ENCODE assay signal across 9 cellular contexts in the genomic region with DNA sequence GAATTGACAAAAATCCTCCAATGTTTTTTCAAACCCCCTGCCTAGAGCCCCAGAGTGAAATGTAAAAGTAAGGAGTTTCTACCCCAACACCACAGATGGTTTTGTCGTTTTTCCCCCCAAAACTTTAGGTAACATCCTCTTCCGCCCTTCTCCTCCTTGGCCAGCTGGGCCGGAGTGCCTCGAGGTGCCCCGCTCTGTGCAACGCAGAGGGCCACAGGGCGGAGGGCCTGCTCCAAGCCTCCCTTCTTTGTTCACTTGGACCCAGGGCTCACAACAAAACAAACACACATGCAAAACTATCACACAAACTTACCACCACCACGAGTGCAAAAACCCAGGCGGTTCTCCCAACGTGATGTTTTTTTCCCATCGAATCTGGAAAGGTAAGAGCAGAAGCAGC. TPM values are rescaled to one million over a fixed set of nuclear protein-coding genes. Genes with fewer than 3 reads are reported as not detected.
A peak's percentile ranks its signal among the peaks of the same experiment; 100 is the strongest.
DNase-seq lines count a peak whose midpoint lies in the region; ATAC-seq and TF ChIP-seq lines count a peak whose summit lies in the region.
"Had no signal": no experiment of that assay in that cellular context is flagged by ENCODE, and none has a peak within 500 bp of the region (broad histone marks: within the 10 kb centered on the region; RNA-seq: fewer than 3 reads in every experiment).

No MANE protein-coding gene starts in this region.

- TF ChIP-seq RAD21 in SK-N-SH (IDR thresholded peaks at IDR 0.05; ENCODE audit: low read length), result no peak

- POLR2A ChIA-PET in SK-N-SH (lab: Yijun Ruan, JAX), result interaction anchor here (1.2 to 1.3 kb wide), 2 partner anchors 10 to 78 kb away, joined by 3 to 4 read pairs; no protein-coding TSS in a partner anchor

- no peak for DNase-seq in SK-N-SH
- DNase-seq in activated naive CD4-positive, alpha-beta T cell treated with anti-CD3 and anti-CD28 coated beads, Interleukin-2, amount 50 U/mL, for 72 hours (ENCODE audit: low spot score in 2 of 2), result no peak
- DNase-seq in stimulated activated naive CD8-positive, alpha-beta T cell treated with anti-CD3 and anti-CD28 coated beads, Interleukin-15, amount 100 ng/mL, for 72 hours, result no peak
- DNase-seq in omental fat pad (ENCODE audit: low spot score), result no peak
- no peak for DNase-seq in kidney glomerular epithelial cell (lab: John Stamatoyannopoulos, UW)
- DNase-seq: 8988T had no signal

- no peaks in the 10 kb centered on the region for H3K9me2 ChIP-seq in SK-N-SH

- H3K36me3 Mint-ChIP-seq in activated naive CD4-positive, alpha-beta T cell treated with anti-CD3 and anti-CD28 coated beads, Interleukin-2, amount 50 U/mL, for 72 hours, result peaks cover 38 to 54% of the 10 kb centered on the region in 2 donors

- H3K4me1 Mint-ChIP-seq in stimulated activated naive CD8-positive, alpha-beta T cell treated with anti-CD3 and anti-CD28 coated beads, Interleukin-15, amount 100 ng/mL, for 72 hours, result peaks cover 81% of the 10 kb centered on the region

- no peaks in the 10 kb centered on the region for H3K27me3 Mint-ChIP-seq in stimulated activated naive CD8-positive, alpha-beta T cell treated with anti-CD3 and anti-CD28 coated beads, Interleukin-15, amount 100 ng/mL, for 72 hours

- peak overlapping the region; percentile 85 to 87 for H3K4me3 Mint-ChIP-seq in stimulated activated naive CD8-positive, alpha-beta T cell treated with anti-CD3 and anti-CD28 coated beads, Interleukin-15, amount 100 ng/mL, for 72 hours

- peaks cover 32% of the 10 kb centered on the region for H3K79me2 ChIP-seq in SK-N-SH (ENCODE audit: insufficient read depth)

- H3K4me3 ChIP-seq in SK-N-SH (ENCODE audit: low read depth in 2 of 2, low read length in 1 of 2) (peak overlapping the region; percentile 72 to 84; a peak in 3 of 4 replicates), iPS-20b (ENCODE audit: low read length) (peak overlapping the region; percentile 85)

- H3K27me3 ChIP-seq in SK-N-SH (ENCODE audit: insufficient read depth), result no peaks in the 10 kb centered on the region
- no peaks in the 10 kb centered on the region for H3K27me3 ChIP-seq in iPS-20b (ENCODE audit: insufficient read depth, low read length)

- peak overlapping the region; percentile 21; the same call in 1 of the 2 replicates for H2AFZ ChIP-seq in SK-N-SH (ENCODE audit: low read depth)

- 68% methylated on average over 11 of the region's 11 CpGs for WGBS in SK-N-SH (ENCODE audit: low lambda C conversion rate)

- H3K9me3 ChIP-seq in SK-N-SH (no peaks in the 10 kb centered on the region), iPS-20b (ENCODE audit: insufficient read depth, low read depth, low read length) (no peaks in the 10 kb centered on the region)

- H3K36me3 ChIP-seq in SK-N-SH (replicated peaks in 1 of 2; ENCODE audit: control insufficient read depth in 1 of 2, insufficient read depth in 2 of 2, low read length in 1 of 2) (peaks cover 24 to 36% of the 10 kb centered on the region in 2 experiments), iPS-20b (ENCODE audit: insufficient read depth, low read depth, low read length) (peaks cover 46% of the 10 kb centered on the region)

- TF ChIP-seq CTCF in SK-N-SH (IDR thresholded peaks at IDR 0.05) (no peak), omental fat pad (IDR thresholded peaks at IDR 0.05) (no peak)

- no peak for TF ChIP-seq EP300 in SK-N-SH (IDR thresholded peaks at IDR 0.05; ENCODE audit: borderline replicate concordance in 1 of 2, low read depth in 1 of 2, low read length in 1 of 2)

- H3K4me2 ChIP-seq in SK-N-SH, result peak overlapping the region; percentile 98

- H3K27ac Mint-ChIP-seq in activated naive CD4-positive, alpha-beta T cell treated with anti-CD3 and anti-CD28 coated beads, Interleukin-2, amount 50 U/mL, for 72 hours, result peak overlapping the region; percentile 2 to 68
- H3K27ac Mint-ChIP-seq in stimulated activated naive CD8-positive, alpha-beta T cell treated with anti-CD3 and anti-CD28 coated beads, Interleukin-15, amount 100 ng/mL, for 72 hours, result peak overlapping the region; percentile 77 to 79

- ATAC-seq in SK-N-SH treated with all-trans-retinoic acid at 6 μM for 48 hours, result no peak
- ATAC-seq in activated naive CD4-positive, alpha-beta T cell treated with anti-CD3 and anti-CD28 coated beads, Interleukin-2, amount 50 U/mL, for 72 hours, result no peak
- ATAC-seq in stimulated activated naive CD8-positive, alpha-beta T cell treated with anti-CD3 and anti-CD28 coated beads, Interleukin-15, amount 100 ng/mL, for 72 hours, result no peak
- ATAC-seq in HG02885 (IDR thresholded peaks at IDR 0.05; ENCODE audit: poor library complexity, unreplicated experiment), result no peak
- ATAC-seq in omental fat pad (ENCODE audit: low FRiP score), result no peak

- peaks cover 20 to 41% of the 10 kb centered on the region in 2 experiments for H3K4me1 ChIP-seq in SK-N-SH (ENCODE audit: control insufficient read depth in 1 of 2, insufficient read depth in 2 of 2, low read depth in 1 of 2, low read length in 1 of 2)
- peaks cover 35% of the 10 kb centered on the region for H3K4me1 ChIP-seq in iPS-20b (ENCODE audit: insufficient read depth, low read length)

- peaks cover 22% of the 10 kb centered on the region for H3F3A ChIP-seq in SK-N-SH (replicated peaks; ENCODE audit: insufficient read depth)

- CTCF ChIA-PET in SK-N-SH (lab: Yijun Ruan, JAX), result interaction anchor here (0.6 to 2.5 kb wide), 14 partner anchors 8 to 283 kb away, joined by 3 to 12 read pairs (median 4); a partner anchor contains a TSS

- H3K9ac ChIP-seq in SK-N-SH, result peak overlapping the region; percentile 64; the same call in 1 of the 2 replicates
- H3K9ac ChIP-seq in iPS-20b (ENCODE audit: low read depth, low read length), result peak overlapping the region; percentile 85; the same call in 1 of the 2 replicates

- H3K9me3 Mint-ChIP-seq in activated naive CD4-positive, alpha-beta T cell treated with anti-CD3 and anti-CD28 coated beads, Interleukin-2, amount 50 U/mL, for 72 hours, result no peaks in the 10 kb centered on the region
- peaks cover 0 to 7% of the 10 kb centered on the region in 2 donors for H3K9me3 Mint-ChIP-seq in stimulated activated naive CD8-positive, alpha-beta T cell treated with anti-CD3 and anti-CD28 coated beads, Interleukin-15, amount 100 ng/mL, for 72 hours

- peaks cover 5% of the 10 kb centered on the region; the same call in 1 of the 2 replicates for H4K20me1 ChIP-seq in SK-N-SH (ENCODE audit: insufficient read depth)

- H3K27ac ChIP-seq in SK-N-SH (ENCODE audit: low read depth in 2 of 2, low read length in 1 of 2), result peak overlapping the region; percentile 36 to 39; a peak in 3 of 4 replicates
- no peak overlapping the region for H3K27ac ChIP-seq in iPS-20b (ENCODE audit: low read length)

TF ChIP-seq in SK-N-SH, 30 proteins besides CTCF, POLR2A, EP300 and RAD21 (continues in another document):
- TF ChIP-seq MEF2A (IDR thresholded peaks at IDR 0.05; ENCODE audit: borderline replicate concordance, low read depth), result no peak
- no peak for TF ChIP-seq SIN3A (IDR thresholded peaks at IDR 0.05; ENCODE audit: borderline replicate concordance, low read depth, low read length)
- no peak for TF ChIP-seq POLR2AphosphoS5 (IDR thresholded peaks at IDR 0.05; ENCODE audit: low read depth, low read length)
- TF ChIP-seq, protein P1, sequence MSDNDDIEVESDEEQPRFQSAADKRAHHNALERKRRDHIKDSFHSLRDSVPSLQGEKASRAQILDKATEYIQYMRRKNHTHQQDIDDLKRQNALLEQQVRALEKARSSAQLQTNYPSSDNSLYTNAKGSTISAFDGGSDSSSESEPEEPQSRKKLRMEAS (IDR thresholded peaks at IDR 0.05; ENCODE audit: low read depth), result no peak
- TF ChIP-seq FOXJ3 (CRISPR knock-in tag; IDR thresholded peaks at IDR 0.05), result no peak

TF ChIP-seq in SK-N-SH treated with all-trans-retinoic acid at 6 μM for 48 hours, 23 proteins besides CTCF, POLR2A, EP300 and RAD21 (continues in another document):
- no peak for TF ChIP-seq ZNF8 (CRISPR knock-in tag; IDR thresholded peaks at IDR 0.05)
- no peak for TF ChIP-seq TCF4 (CRISPR knock-in tag; IDR thresholded peaks at IDR 0.05; ENCODE audit: borderline replicate concordance)
- TF ChIP-seq ZNF565 (CRISPR knock-in tag; conservative IDR thresholded peaks at IDR 0.05; ENCODE audit: low read depth), result no peak
- TF ChIP-seq, protein P2, sequence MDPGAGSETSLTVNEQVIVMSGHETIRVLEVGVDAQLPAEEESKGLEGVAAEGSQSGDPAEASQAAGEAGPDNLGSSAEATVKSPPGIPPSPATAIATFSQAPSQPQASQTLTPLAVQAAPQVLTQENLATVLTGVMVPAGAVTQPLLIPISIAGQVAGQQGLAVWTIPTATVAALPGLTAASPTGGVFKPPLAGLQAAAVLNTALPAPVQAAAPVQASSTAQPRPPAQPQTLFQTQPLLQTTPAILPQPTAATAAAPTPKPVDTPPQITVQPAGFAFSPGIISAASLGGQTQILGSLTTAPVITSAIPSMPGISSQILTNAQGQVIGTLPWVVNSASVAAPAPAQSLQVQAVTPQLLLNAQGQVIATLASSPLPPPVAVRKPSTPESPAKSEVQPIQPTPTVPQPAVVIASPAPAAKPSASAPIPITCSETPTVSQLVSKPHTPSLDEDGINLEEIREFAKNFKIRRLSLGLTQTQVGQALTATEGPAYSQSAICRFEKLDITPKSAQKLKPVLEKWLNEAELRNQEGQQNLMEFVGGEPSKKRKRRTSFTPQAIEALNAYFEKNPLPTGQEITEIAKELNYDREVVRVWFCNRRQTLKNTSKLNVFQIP (CRISPR knock-in tag; IDR thresholded peaks at IDR 0.05; ENCODE audit: borderline replicate concordance, low read depth), result no peak
- TF ChIP-seq ZNF70 (CRISPR knock-in tag; IDR thresholded peaks at IDR 0.05), result no peak
- TF ChIP-seq PPARA (CRISPR knock-in tag; IDR thresholded peaks at IDR 0.05; ENCODE audit: borderline replicate concordance), result no peak
- TF ChIP-seq, protein P3, sequence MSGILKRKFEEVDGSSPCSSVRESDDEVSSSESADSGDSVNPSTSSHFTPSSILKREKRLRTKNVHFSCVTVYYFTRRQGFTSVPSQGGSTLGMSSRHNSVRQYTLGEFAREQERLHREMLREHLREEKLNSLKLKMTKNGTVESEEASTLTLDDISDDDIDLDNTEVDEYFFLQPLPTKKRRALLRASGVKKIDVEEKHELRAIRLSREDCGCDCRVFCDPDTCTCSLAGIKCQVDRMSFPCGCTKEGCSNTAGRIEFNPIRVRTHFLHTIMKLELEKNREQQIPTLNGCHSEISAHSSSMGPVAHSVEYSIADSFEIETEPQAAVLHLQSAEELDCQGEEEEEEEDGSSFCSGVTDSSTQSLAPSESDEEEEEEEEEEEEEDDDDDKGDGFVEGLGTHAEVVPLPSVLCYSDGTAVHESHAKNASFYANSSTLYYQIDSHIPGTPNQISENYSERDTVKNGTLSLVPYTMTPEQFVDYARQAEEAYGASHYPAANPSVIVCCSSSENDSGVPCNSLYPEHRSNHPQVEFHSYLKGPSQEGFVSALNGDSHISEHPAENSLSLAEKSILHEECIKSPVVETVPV (CRISPR knock-in tag; IDR thresholded peaks at IDR 0.05), result no peak
- TF ChIP-seq ARNTL (CRISPR knock-in tag; IDR thresholded peaks at IDR 0.05; ENCODE audit: borderline replicate concordance, low read depth), result no peak
- no peak for TF ChIP-seq RARB (CRISPR knock-in tag; IDR thresholded peaks at IDR 0.05)

RNA-seq across cellular contexts. Expression of a gene that starts 1.9 kb away (rescaled TPM):
- 18.0 and 26.2 TPM in 2 replicates for polyA plus RNA-seq in SK-N-SH (2012; rRNA removed)
- polyA plus RNA-seq in SK-N-SH (2012; cell fraction: cytosol; rRNA removed), result 15.6 and 23.2 TPM in 2 replicates
- 11.7 and 18.1 TPM in 2 replicates for polyA plus RNA-seq in SK-N-SH (2012; cell fraction: nucleus; rRNA removed)
- 10 to 100 TPM; 66.1 to 80.4 TPM for total RNA-seq in activated naive CD4-positive, alpha-beta T cell treated with anti-CD3 and anti-CD28 coated beads, Interleukin-2, amount 50 U/mL, for 72 hours
- 10 to 100 TPM; 21.0 to 32.6 (median 22.9) TPM for total RNA-seq in omental fat pad
